In genomic region chr14:24271134-24271833, GRCh38 we compare ENCODE assay signal across 8 cellular contexts. TPM values are rescaled to one million over a fixed set of nuclear protein-coding genes. Genes with fewer than 3 reads are reported as not detected.
DNase-seq lines count a peak whose midpoint lies in the region; ATAC-seq lines count a peak whose summit lies in the region.

A gene with protein sequence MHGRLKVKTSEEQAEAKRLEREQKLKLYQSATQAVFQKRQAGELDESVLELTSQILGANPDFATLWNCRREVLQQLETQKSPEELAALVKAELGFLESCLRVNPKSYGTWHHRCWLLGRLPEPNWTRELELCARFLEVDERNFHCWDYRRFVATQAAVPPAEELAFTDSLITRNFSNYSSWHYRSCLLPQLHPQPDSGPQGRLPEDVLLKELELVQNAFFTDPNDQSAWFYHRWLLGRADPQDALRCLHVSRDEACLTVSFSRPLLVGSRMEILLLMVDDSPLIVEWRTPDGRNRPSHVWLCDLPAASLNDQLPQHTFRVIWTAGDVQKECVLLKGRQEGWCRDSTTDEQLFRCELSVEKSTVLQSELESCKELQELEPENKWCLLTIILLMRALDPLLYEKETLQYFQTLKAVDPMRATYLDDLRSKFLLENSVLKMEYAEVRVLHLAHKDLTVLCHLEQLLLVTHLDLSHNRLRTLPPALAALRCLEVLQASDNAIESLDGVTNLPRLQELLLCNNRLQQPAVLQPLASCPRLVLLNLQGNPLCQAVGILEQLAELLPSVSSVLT (minus strand): TSS chr14:24271597. CDS start chr14:24271115, 482 bp downstream.

- peak; percentile 95 to 98 (median 97) for DNase-seq in CD4-positive, alpha-beta memory T cell
- DNase-seq in HK-2 (ENCODE audit: unreplicated experiment) (peak; percentile 85), NCI-H82 treated with DMSO at 0.1 percent for 48 hours (lab: John Stamatoyannopoulos, UW; ENCODE audit: unreplicated experiment) (peak; percentile 63), medulla oblongata (ENCODE audit: extremely low spot score) (peak; percentile 88)
- DNase-seq in activated CD8-positive, alpha-beta T cell treated with anti-CD3 and anti-CD28 coated beads, Interleukin-2, amount 10 ng/mL, durations not matched to agents 7 days and 5 days = peak; percentile 93
- DNase-seq in effector CD8-positive, alpha-beta T cell (lab: John Stamatoyannopoulos, UW) = peak; percentile 84
- DNase-seq in stimulated activated CD8-positive, alpha-beta memory T cell treated with anti-CD3 and anti-CD28 coated beads, Interleukin-12 subunit alpha, Interleukin-12 subunit beta, amount 100 ng/mL, for 1 hour (ENCODE audit: low read depth) = peak; percentile 82

- peak within 1 kb of the TSS; percentile 94 for H3K27ac ChIP-seq in CD4-positive, alpha-beta memory T cell (ENCODE audit: low read depth, low read length)

- peaks cover 33% of the 10 kb centered on the region for H3K4me1 ChIP-seq in CD4-positive, alpha-beta memory T cell (ENCODE audit: insufficient read depth, low read length)

- intact Hi-C loops in CD4-positive, alpha-beta memory T cell (cut with micrococcal nuclease) = loop anchor here (1.0 to 2.0 kb wide), 10 partner anchors 24 to 158 kb away; partner anchors contain the start of genes CBLN3, DCAF11, GMPR2 and KHNYN

- H3K4me3 Mint-ChIP-seq in CD4-positive, alpha-beta memory T cell = peak within 1 kb of the TSS; percentile 90 to 95 (median 91)
- H3K4me3 Mint-ChIP-seq in activated CD8-positive, alpha-beta T cell treated with anti-CD3 and anti-CD28 coated beads, Interleukin-2, amount 10 ng/mL, durations not matched to agents 7 days and 5 days = peak within 1 kb of the TSS; percentile 90

- no peaks in the 10 kb centered on the region for H3K27me3 Mint-ChIP-seq in CD4-positive, alpha-beta memory T cell
- no peaks in the 10 kb centered on the region for H3K27me3 Mint-ChIP-seq in activated CD8-positive, alpha-beta T cell treated with anti-CD3 and anti-CD28 coated beads, Interleukin-2, amount 10 ng/mL, durations not matched to agents 7 days and 5 days (ENCODE audit: low read depth)

- peak within 1 kb of the TSS; percentile 86 to 91 for H3K4me3 ChIP-seq in CD4-positive, alpha-beta memory T cell (ENCODE audit: low read length in 2 of 2)

- no peaks in the 10 kb centered on the region for H3K9me3 Mint-ChIP-seq in CD4-positive, alpha-beta memory T cell
- no peaks in the 10 kb centered on the region for H3K9me3 Mint-ChIP-seq in activated CD8-positive, alpha-beta T cell treated with anti-CD3 and anti-CD28 coated beads, Interleukin-2, amount 10 ng/mL, durations not matched to agents 7 days and 5 days (ENCODE audit: insufficient read depth)

- peaks cover 19% of the 10 kb centered on the region for H3K36me3 ChIP-seq in CD4-positive, alpha-beta memory T cell (ENCODE audit: insufficient read depth, low read length)

- peak within 1 kb of the TSS; percentile 91 to 100 (median 99) for H3K27ac Mint-ChIP-seq in CD4-positive, alpha-beta memory T cell
- H3K27ac Mint-ChIP-seq in activated CD8-positive, alpha-beta T cell treated with anti-CD3 and anti-CD28 coated beads, Interleukin-2, amount 10 ng/mL, durations not matched to agents 7 days and 5 days = peak within 1 kb of the TSS; percentile 91

- H3K4me1 Mint-ChIP-seq in CD4-positive, alpha-beta memory T cell = peaks cover 24 to 46% (median 39%) of the 10 kb centered on the region in 4 donors
- H3K4me1 Mint-ChIP-seq in activated CD8-positive, alpha-beta T cell treated with anti-CD3 and anti-CD28 coated beads, Interleukin-2, amount 10 ng/mL, durations not matched to agents 7 days and 5 days (ENCODE audit: low read depth) = peaks cover 47% of the 10 kb centered on the region

- no peaks in the 10 kb centered on the region for H3K27me3 ChIP-seq in CD4-positive, alpha-beta memory T cell (ENCODE audit: insufficient read depth, low read length)

- CTCF ChIA-PET in CD4-positive, alpha-beta memory T cell (lab: Charles Lee; ENCODE audit: partially characterized antibody) = interaction anchor here (0.6 to 6.5 kb wide), 21 partner anchors 9 to 166 kb away, joined by 3 to 84 read pairs (median 5); partner anchors contain the start of genes CIDEB, DHRS1, IPO4 and IRF9
- CTCF ChIA-PET in activated CD8-positive, alpha-beta T cell treated with anti-CD3 and anti-CD28 coated beads, Interleukin-2, amount 10 ng/mL, durations not matched to agents 7 days and 5 days (lab: Charles Lee) = interaction anchor here (0.7 to 8.7 kb wide), 19 partner anchors 9 to 216 kb away, joined by 3 to 98 read pairs (median 5); partner anchors contain the start of genes CHMP4A, CIDEB, DCAF11 and DHRS1

- peak; percentile 85 for ATAC-seq in GM19452 (IDR thresholded peaks at IDR 0.05; ENCODE audit: unreplicated experiment)
- peak; percentile 94 for ATAC-seq in activated CD8-positive, alpha-beta T cell treated with anti-CD3 and anti-CD28 coated beads, Interleukin-2, amount 10 ng/mL, durations not matched to agents 7 days and 5 days

- H3K9me3 ChIP-seq in CD4-positive, alpha-beta memory T cell (ENCODE audit: control insufficient read depth in 1 of 2, low read length in 2 of 2) = no peaks in the 10 kb centered on the region

- POLR2A ChIA-PET in CD4-positive, alpha-beta memory T cell (lab: Charles Lee; ENCODE audit: partially characterized antibody) = interaction anchor here (0.7 to 6.8 kb wide), 28 partner anchors 9 to 190 kb away, joined by 3 to 128 read pairs (median 8); partner anchors contain the start of genes CBLN3, CHMP4A, CIDEB and DCAF11
- POLR2A ChIA-PET in activated CD8-positive, alpha-beta T cell treated with anti-CD3 and anti-CD28 coated beads, Interleukin-2, amount 10 ng/mL, durations not matched to agents 7 days and 5 days (lab: Charles Lee) = interaction anchor here (0.6 to 5.0 kb wide), 20 partner anchors 9 to 159 kb away, joined by 3 to 48 read pairs (median 6); partner anchors contain the start of genes CBLN3, CHMP4A, DHRS1 and GMPR2

- peaks cover 22 to 31% of the 10 kb centered on the region in 2 donors for H3K36me3 Mint-ChIP-seq in CD4-positive, alpha-beta memory T cell
- H3K36me3 Mint-ChIP-seq in activated CD8-positive, alpha-beta T cell treated with anti-CD3 and anti-CD28 coated beads, Interleukin-2, amount 10 ng/mL, durations not matched to agents 7 days and 5 days (ENCODE audit: low read depth) = peaks cover 19% of the 10 kb centered on the region

RNA-seq across cellular contexts. Expression of the gene that starts here (rescaled TPM):
- 10 to 100 TPM; 55.6 to 62.5 TPM for total RNA-seq in CD4-positive, alpha-beta memory T cell
- polyA plus RNA-seq in CD4-positive, alpha-beta memory T cell = 10 to 100 TPM; 22.9 to 32.5 TPM
- total RNA-seq in activated CD8-positive, alpha-beta T cell treated with anti-CD3 and anti-CD28 coated beads, Interleukin-2, amount 10 ng/mL, durations not matched to agents 7 days and 5 days = 10 to 100 TPM; 47.7 to 51.8 TPM

Comparison
In these comparisons a context has a peak if more than half of its experiments do, and no peak if none do; other contexts are left out.
1. Peak in every context shown above with its lines: DNase-seq, ATAC-seq, H3K4me3 ChIP-seq and H3K27ac ChIP-seq.